In the genomic region with DNA sequence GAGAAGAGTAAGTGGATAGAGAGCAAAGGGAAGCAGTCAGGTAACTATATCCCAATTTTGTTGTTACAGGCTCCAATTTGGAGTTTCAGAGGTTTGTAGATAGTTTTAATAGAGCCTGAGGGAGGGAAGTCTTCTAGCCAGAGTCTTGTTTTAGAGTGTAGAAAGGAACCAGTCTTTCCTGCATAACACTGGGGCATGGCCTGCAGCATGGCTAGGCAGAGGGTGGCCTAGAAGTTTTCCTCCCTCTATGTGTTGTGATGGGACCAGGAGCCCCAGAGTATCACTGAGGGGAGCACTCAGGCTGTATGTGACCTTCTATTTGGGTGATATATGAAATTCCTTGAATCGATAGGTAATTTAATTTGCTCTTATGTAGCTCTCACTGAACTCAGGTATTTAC, we compare ENCODE assay signal across 39 cellular contexts. TPM values are rescaled to one million over a fixed set of nuclear protein-coding genes. Genes with fewer than 3 reads are reported as not detected.
"Had no signal": no experiment of that assay in that cellular context is flagged by ENCODE, and none has a peak within 500 bp of the region (broad histone marks: within the 10 kb centered on the region; RNA-seq: fewer than 3 reads in every experiment).

No MANE protein-coding gene starts in this region.

- H3K4me3 ChIP-seq: adrenal gland, body of pancreas, breast epithelium had no signal

- H3K27ac ChIP-seq: adrenal gland, body of pancreas, brain microvascular endothelial cell, breast epithelium, VCaP had no signal

- DNase-seq: activated CD4-positive, alpha-beta memory T cell treated with anti-CD3 and anti-CD28 coated beads for 36 hours; activated CD4-positive, alpha-beta T cell treated with anti-CD3 and anti-CD28 coated beads for 4 hours; activated CD4-positive, alpha-beta T cell treated with anti-CD3 and anti-CD28 coated beads, Interleukin-2, amount 10 ng/mL, durations not matched to agents 24 days and 14 days; activated CD4-positive, alpha-beta T cell treated with anti-CD3 and anti-CD28 coated beads, Interleukin-2, amount 50 U/mL, for 1 hour; activated CD4-positive, alpha-beta T cell treated with anti-CD3 and anti-CD28 coated beads, Interleukin-2, amount 50 U/mL, for 4 hours; activated CD4-positive, CD25-positive, alpha-beta regulatory T cell; activated CD8-positive, alpha-beta memory T cell treated with anti-CD3 and anti-CD28 coated beads, Interleukin-2, amount 50 U/mL, for 4 hours; activated CD8-positive, alpha-beta T cell treated with anti-CD3 and anti-CD28 coated beads for 36 hours; activated effector memory CD4-positive, alpha-beta T cell treated with anti-CD3 and anti-CD28 coated beads, Interleukin-2, amount 50 U/mL, for 16 hours; activated gamma-delta T cell treated with Interleukin-2 at 50 U/mL for 16 hours; activated naive CD4-positive, alpha-beta T cell; activated naive CD4-positive, alpha-beta T cell treated with anti-CD3 and anti-CD28 coated beads for 36 hours; activated naive CD4-positive, alpha-beta T cell treated with anti-CD3 and anti-CD28 coated beads, Interleukin-2, amount 50 U/mL, for 16 hours; activated naive CD8-positive, alpha-beta T cell treated with anti-CD3 and anti-CD28 coated beads for 36 hours; activated T-cell treated with anti-CD3 and anti-CD28 coated beads for 4 hours; activated T-cell treated with anti-CD3 and anti-CD28 coated beads, Interleukin-2, amount 50 U/mL, for 1 hour; activated T-cell treated with anti-CD3 and anti-CD28 coated beads, Interleukin-2, amount 50 U/mL, for 4 hours; activated T-cell treated with anti-CD3 and anti-CD28 coated beads, Interleukin-2, amount 50 U/mL, for 72 hours; adrenal gland; amniotic stem cell; aorta; body of pancreas; brain microvascular endothelial cell; central memory CD4-positive, alpha-beta T cell; T-helper 1 cell; T-helper 2 cell; T-helper 9 cell had no signal

- H3K4me1 Mint-ChIP-seq: activated naive CD8-positive, alpha-beta T cell treated with anti-CD3 and anti-CD28 coated beads for 36 hours; activated T-helper 17 cell treated with anti-CD3 and anti-CD28 coated beads, Interleukin-2, amount 50 U/mL, for 72 hours had no signal

- H3K36me3 Mint-ChIP-seq: activated CD4-positive, alpha-beta memory T cell treated with anti-CD3 and anti-CD28 coated beads for 36 hours; activated naive CD4-positive, alpha-beta T cell treated with anti-CD3 and anti-CD28 coated beads, Interleukin-2, amount 50 U/mL, for 72 hours; activated naive CD8-positive, alpha-beta T cell treated with anti-CD3 and anti-CD28 coated beads for 36 hours had no signal

- H3K27me3 Mint-ChIP-seq: activated CD4-positive, alpha-beta memory T cell treated with anti-CD3 and anti-CD28 coated beads for 36 hours had no signal

- H3K27me3 ChIP-seq: adrenal gland, body of pancreas, brain microvascular endothelial cell, breast epithelium had no signal

- H3K4me3 Mint-ChIP-seq: activated CD4-positive, alpha-beta memory T cell treated with anti-CD3 and anti-CD28 coated beads for 36 hours; activated CD4-positive, alpha-beta T cell treated with anti-CD3 and anti-CD28 coated beads, Interleukin-2, amount 10 ng/mL, durations not matched to agents 24 days and 14 days; activated CD8-positive, alpha-beta T cell treated with anti-CD3 and anti-CD28 coated beads for 36 hours; activated naive CD4-positive, alpha-beta T cell treated with anti-CD3 and anti-CD28 coated beads for 36 hours; activated naive CD8-positive, alpha-beta T cell treated with anti-CD3 and anti-CD28 coated beads for 36 hours; activated T-cell treated with anti-CD3 and anti-CD28 coated beads, Interleukin-2, amount 50 U/mL, for 4 hours; activated T-cell treated with anti-CD3 and anti-CD28 coated beads, Interleukin-2, amount 50 U/mL, for 72 hours; activated T-helper 1 cell treated with anti-CD3 and anti-CD28 coated beads, Interleukin-12 subunit alpha, Interleukin-12 subunit beta, Interleukin-2, Interleukin-4 antibody, amounts not matched to agents 30 ng/mL and 10 ng/mL and 1 ng/mL, durations not matched to agents 14 hours and 24 hours and 36 hours; activated T-helper 17 cell treated with anti-CD3 and anti-CD28 coated beads, Interleukin-2, amount 50 U/mL, for 72 hours; T-helper 1 cell treated with Interleukin-12 subunit alpha and Interleukin-12 subunit beta and Interleukin-4 antibody, amounts not matched to agents 30 μg/mL and 1 μg/mL, for 36 hours; T-helper 2 cell treated with Interferon-gamma antibody and Interleukin-4, amounts not matched to agents 5 μg/mL and 100 μg/mL, for 36 hours had no signal

- ATAC-seq: activated CD4-positive, CD25-positive, alpha-beta regulatory T cell treated with anti-CD3 and anti-CD28 coated beads, Interleukin-2, amount 50 U/mL, for 24 hours; activated CD8-positive, alpha-beta T cell treated with anti-CD3 and anti-CD28 coated beads for 36 hours; activated naive CD4-positive, alpha-beta T cell treated with anti-CD3 and anti-CD28 coated beads, Interleukin-2, amount 50 U/mL, for 72 hours; activated T-cell treated with anti-CD3 and anti-CD28 coated beads, Interleukin-2, amount 50 U/mL, for 4 hours; activated T-cell treated with anti-CD3 and anti-CD28 coated beads, Interleukin-2, amount 50 U/mL, for 72 hours; activated T-helper 17 cell treated with anti-CD3 and anti-CD28 coated beads, Interleukin-2, amount 50 U/mL, for 72 hours; body of pancreas had no signal

- H3K27ac Mint-ChIP-seq: activated CD4-positive, alpha-beta memory T cell treated with anti-CD3 and anti-CD28 coated beads for 36 hours; activated CD4-positive, alpha-beta T cell treated with anti-CD3 and anti-CD28 coated beads, Interleukin-2, amount 10 ng/mL, durations not matched to agents 24 days and 14 days; activated CD8-positive, alpha-beta T cell treated with anti-CD3 and anti-CD28 coated beads for 36 hours; activated naive CD4-positive, alpha-beta T cell treated with anti-CD3 and anti-CD28 coated beads for 36 hours; activated naive CD4-positive, alpha-beta T cell treated with anti-CD3 and anti-CD28 coated beads, Interleukin-2, amount 50 U/mL, for 72 hours; activated naive CD8-positive, alpha-beta T cell treated with anti-CD3 and anti-CD28 coated beads for 36 hours; activated T-cell treated with anti-CD3 and anti-CD28 coated beads, Interleukin-2, amount 50 U/mL, for 72 hours; activated T-helper 1 cell treated with anti-CD3 and anti-CD28 coated beads, Interleukin-12 subunit alpha, Interleukin-12 subunit beta, Interleukin-2, Interleukin-4 antibody, amounts not matched to agents 30 ng/mL and 10 ng/mL and 1 ng/mL, durations not matched to agents 14 hours and 24 hours and 36 hours; activated T-helper 17 cell treated with anti-CD3 and anti-CD28 coated beads, Interleukin-2, amount 50 U/mL, for 72 hours; T-helper 1 cell treated with Interleukin-12 subunit alpha and Interleukin-12 subunit beta and Interleukin-4 antibody, amounts not matched to agents 30 μg/mL and 1 μg/mL, for 36 hours; T-helper 2 cell treated with Interferon-gamma antibody and Interleukin-4, amounts not matched to agents 5 μg/mL and 100 μg/mL, for 36 hours had no signal

- H3K9me3 Mint-ChIP-seq: activated CD4-positive, alpha-beta memory T cell treated with anti-CD3 and anti-CD28 coated beads for 36 hours; activated CD4-positive, alpha-beta T cell treated with anti-CD3 and anti-CD28 coated beads, Interleukin-2, amount 10 ng/mL, durations not matched to agents 24 days and 14 days; activated CD8-positive, alpha-beta T cell treated with anti-CD3 and anti-CD28 coated beads for 36 hours; activated naive CD4-positive, alpha-beta T cell treated with anti-CD3 and anti-CD28 coated beads for 36 hours; activated naive CD4-positive, alpha-beta T cell treated with anti-CD3 and anti-CD28 coated beads, Interleukin-2, amount 50 U/mL, for 72 hours; activated naive CD8-positive, alpha-beta T cell treated with anti-CD3 and anti-CD28 coated beads for 36 hours; activated T-cell treated with anti-CD3 and anti-CD28 coated beads, Interleukin-2, amount 50 U/mL, for 4 hours; activated T-cell treated with anti-CD3 and anti-CD28 coated beads, Interleukin-2, amount 50 U/mL, for 72 hours; activated T-helper 1 cell treated with anti-CD3 and anti-CD28 coated beads, Interleukin-12 subunit alpha, Interleukin-12 subunit beta, Interleukin-2, Interleukin-4 antibody, amounts not matched to agents 30 ng/mL and 10 ng/mL and 1 ng/mL, durations not matched to agents 14 hours and 24 hours and 36 hours; activated T-helper 17 cell treated with anti-CD3 and anti-CD28 coated beads, Interleukin-2, amount 50 U/mL, for 72 hours; T-helper 1 cell treated with Interleukin-12 subunit alpha and Interleukin-12 subunit beta and Interleukin-4 antibody, amounts not matched to agents 30 μg/mL and 1 μg/mL, for 36 hours; T-helper 2 cell treated with Interferon-gamma antibody and Interleukin-4, amounts not matched to agents 5 μg/mL and 100 μg/mL, for 36 hours had no signal

- H3K9me3 ChIP-seq: adrenal gland, body of pancreas, breast epithelium had no signal

- H3K4me1 ChIP-seq: adrenal gland, body of pancreas, breast epithelium had no signal

- H3K36me3 ChIP-seq: adrenal gland, brain microvascular endothelial cell, breast epithelium had no signal

RNA-seq across cellular contexts. Expression of a gene that starts 22.5 kb away (rescaled TPM):
- total RNA-seq: activated CD4-positive, alpha-beta memory T cell treated with anti-CD3 and anti-CD28 coated beads for 36 hours; activated CD8-positive, alpha-beta memory T cell treated with anti-CD3 and anti-CD28 coated beads for 36 hours; activated CD8-positive, alpha-beta T cell treated with anti-CD3 and anti-CD28 coated beads for 36 hours; activated naive CD4-positive, alpha-beta T cell treated with anti-CD3 and anti-CD28 coated beads for 36 hours; activated naive CD4-positive, alpha-beta T cell treated with anti-CD3 and anti-CD28 coated beads, Interleukin-2, amount 50 U/mL, for 72 hours; activated naive CD8-positive, alpha-beta T cell treated with anti-CD3 and anti-CD28 coated beads for 36 hours; activated T-cell treated with anti-CD3 and anti-CD28 coated beads, Interleukin-2, amount 50 U/mL, for 4 hours; activated T-cell treated with anti-CD3 and anti-CD28 coated beads, Interleukin-2, amount 50 U/mL, for 72 hours; activated T-helper 1 cell treated with anti-CD3 and anti-CD28 coated beads, Interleukin-12 subunit alpha, Interleukin-12 subunit beta, Interleukin-2, Interleukin-4 antibody, amounts not matched to agents 30 ng/mL and 10 ng/mL and 1 ng/mL, durations not matched to agents 14 hours and 24 hours and 36 hours; activated T-helper 17 cell treated with anti-CD3 and anti-CD28 coated beads, Interleukin-2, amount 50 U/mL, for 72 hours; aorta; astrocyte; body of pancreas; breast epithelium; cardiac septum; cerebellum had no signal
- polyA plus RNA-seq: adrenal gland, aorta had no signal

RNA-seq across cellular contexts. Expression of a gene that starts 29.3 kb away (rescaled TPM):
- total RNA-seq: activated CD4-positive, alpha-beta memory T cell treated with anti-CD3 and anti-CD28 coated beads for 36 hours; activated CD4-positive, alpha-beta T cell treated with anti-CD3 and anti-CD28 coated beads, Interleukin-2, amount 10 ng/mL, durations not matched to agents 24 days and 14 days; activated CD8-positive, alpha-beta memory T cell treated with anti-CD3 and anti-CD28 coated beads for 36 hours; activated CD8-positive, alpha-beta T cell treated with anti-CD3 and anti-CD28 coated beads for 36 hours; activated naive CD4-positive, alpha-beta T cell treated with anti-CD3 and anti-CD28 coated beads for 36 hours; activated naive CD4-positive, alpha-beta T cell treated with anti-CD3 and anti-CD28 coated beads, Interleukin-2, amount 50 U/mL, for 72 hours; activated naive CD8-positive, alpha-beta T cell treated with anti-CD3 and anti-CD28 coated beads for 36 hours; activated T-cell treated with anti-CD3 and anti-CD28 coated beads, Interleukin-2, amount 50 U/mL, for 4 hours; activated T-cell treated with anti-CD3 and anti-CD28 coated beads, Interleukin-2, amount 50 U/mL, for 72 hours; activated T-helper 1 cell treated with anti-CD3 and anti-CD28 coated beads, Interleukin-12 subunit alpha, Interleukin-12 subunit beta, Interleukin-2, Interleukin-4 antibody, amounts not matched to agents 30 ng/mL and 10 ng/mL and 1 ng/mL, durations not matched to agents 14 hours and 24 hours and 36 hours; activated T-helper 17 cell treated with anti-CD3 and anti-CD28 coated beads, Interleukin-2, amount 50 U/mL, for 72 hours; adrenal gland; aorta; astrocyte; body of pancreas; breast epithelium; cardiac septum; cerebellum had no signal
- polyA plus RNA-seq: adrenal gland, aorta had no signal
